In genomic region chr3:79587150-79587549, GRCh38 we compare ENCODE assay signal across 18 cellular contexts.
"Had no signal": no experiment of that assay in that cellular context is flagged by ENCODE, and none has a peak within 500 bp of the region (broad histone marks: within the 10 kb centered on the region; RNA-seq: fewer than 3 reads in every experiment).

No MANE protein-coding gene starts in this region.

- ATAC-seq: gastroesophageal sphincter; naive thymus-derived CD4-positive, alpha-beta T cell; stimulated activated naive B cell treated with anti-CD40 and anti-IgM and Interleukin-4, amounts not matched to agents 10 μg/mL and 1 μg/mL and 100 μg/mL, for 72 hours had no signal

- H3K27ac ChIP-seq: breast epithelium, colonic mucosa, epithelial cell of prostate, gastroesophageal sphincter, left ventricle myocardium inferior, sigmoid colon, transverse colon had no signal

- H3K4me3 Mint-ChIP-seq: activated CD4-positive, alpha-beta memory T cell treated with anti-CD3 and anti-CD28 coated beads for 36 hours; activated naive CD8-positive, alpha-beta T cell treated with anti-CD3 and anti-CD28 coated beads for 36 hours; naive thymus-derived CD4-positive, alpha-beta T cell; stimulated activated naive B cell treated with anti-CD40 and anti-IgM and Interleukin-4, amounts not matched to agents 10 μg/mL and 1 μg/mL and 100 μg/mL, for 72 hours had no signal

- DNase-seq: activated CD4-positive, alpha-beta memory T cell treated with anti-CD3 and anti-CD28 coated beads for 36 hours; activated CD4-positive, alpha-beta T cell treated with anti-CD3 and anti-CD28 coated beads for 4 hours; activated CD4-positive, CD25-positive, alpha-beta regulatory T cell; activated naive CD4-positive, alpha-beta T cell treated with Interleukin-2 at 50 U/mL for 16 hours; activated naive CD8-positive, alpha-beta T cell treated with anti-CD3 and anti-CD28 coated beads for 36 hours; activated T-cell treated with anti-CD3 and anti-CD28 coated beads, Interleukin-2, amount 50 U/mL, for 48 hours; colonic mucosa; hypothalamus; left ventricle myocardium inferior; naive thymus-derived CD4-positive, alpha-beta T cell; sigmoid colon; stimulated activated CD4-positive, alpha-beta T cell treated with anti-CD3 and anti-CD28 coated beads, Interleukin-2, amount 100 ng/mL, for 48 hours; stimulated activated CD8-positive, alpha-beta memory T cell treated with anti-CD3 and anti-CD28 coated beads, Interleukin-4, amount 100 ng/mL, for 48 hours; stimulated activated naive B cell treated with anti-CD40 and anti-IgM and Interleukin-4, amounts not matched to agents 10 μg/mL and 1 μg/mL and 100 μg/mL, for 72 hours; transverse colon had no signal

- H3K27me3 Mint-ChIP-seq: activated CD4-positive, alpha-beta memory T cell treated with anti-CD3 and anti-CD28 coated beads for 36 hours; activated naive CD8-positive, alpha-beta T cell treated with anti-CD3 and anti-CD28 coated beads for 36 hours; naive thymus-derived CD4-positive, alpha-beta T cell; stimulated activated naive B cell treated with anti-CD40 and anti-IgM and Interleukin-4, amounts not matched to agents 10 μg/mL and 1 μg/mL and 100 μg/mL, for 72 hours had no signal

- H3K4me1 ChIP-seq: breast epithelium, colonic mucosa, gastroesophageal sphincter, left ventricle myocardium inferior, sigmoid colon, transverse colon had no signal

- H3K4me1 Mint-ChIP-seq: activated naive CD8-positive, alpha-beta T cell treated with anti-CD3 and anti-CD28 coated beads for 36 hours; naive thymus-derived CD4-positive, alpha-beta T cell; stimulated activated naive B cell treated with anti-CD40 and anti-IgM and Interleukin-4, amounts not matched to agents 10 μg/mL and 1 μg/mL and 100 μg/mL, for 72 hours had no signal

- H3K4me3 ChIP-seq: breast epithelium, colonic mucosa, gastroesophageal sphincter, left ventricle myocardium inferior, sigmoid colon, transverse colon had no signal

- H3K9me3 Mint-ChIP-seq: activated naive CD8-positive, alpha-beta T cell treated with anti-CD3 and anti-CD28 coated beads for 36 hours; stimulated activated naive B cell treated with anti-CD40 and anti-IgM and Interleukin-4, amounts not matched to agents 10 μg/mL and 1 μg/mL and 100 μg/mL, for 72 hours had no signal

- H3K27ac Mint-ChIP-seq: activated CD4-positive, alpha-beta memory T cell treated with anti-CD3 and anti-CD28 coated beads for 36 hours; activated naive CD8-positive, alpha-beta T cell treated with anti-CD3 and anti-CD28 coated beads for 36 hours; naive thymus-derived CD4-positive, alpha-beta T cell; stimulated activated naive B cell treated with anti-CD40 and anti-IgM and Interleukin-4, amounts not matched to agents 10 μg/mL and 1 μg/mL and 100 μg/mL, for 72 hours had no signal

- H3K27me3 ChIP-seq: breast epithelium, colonic mucosa, gastroesophageal sphincter, sigmoid colon, transverse colon had no signal

- H3K36me3 ChIP-seq: breast epithelium, colonic mucosa, gastroesophageal sphincter, left ventricle myocardium inferior, sigmoid colon, transverse colon had no signal

- H3K36me3 Mint-ChIP-seq: activated CD4-positive, alpha-beta memory T cell treated with anti-CD3 and anti-CD28 coated beads for 36 hours; activated naive CD8-positive, alpha-beta T cell treated with anti-CD3 and anti-CD28 coated beads for 36 hours; naive thymus-derived CD4-positive, alpha-beta T cell; stimulated activated naive B cell treated with anti-CD40 and anti-IgM and Interleukin-4, amounts not matched to agents 10 μg/mL and 1 μg/mL and 100 μg/mL, for 72 hours had no signal
